Comparison of ENCODE assay signal across 8 cellular contexts in the genomic region with DNA sequence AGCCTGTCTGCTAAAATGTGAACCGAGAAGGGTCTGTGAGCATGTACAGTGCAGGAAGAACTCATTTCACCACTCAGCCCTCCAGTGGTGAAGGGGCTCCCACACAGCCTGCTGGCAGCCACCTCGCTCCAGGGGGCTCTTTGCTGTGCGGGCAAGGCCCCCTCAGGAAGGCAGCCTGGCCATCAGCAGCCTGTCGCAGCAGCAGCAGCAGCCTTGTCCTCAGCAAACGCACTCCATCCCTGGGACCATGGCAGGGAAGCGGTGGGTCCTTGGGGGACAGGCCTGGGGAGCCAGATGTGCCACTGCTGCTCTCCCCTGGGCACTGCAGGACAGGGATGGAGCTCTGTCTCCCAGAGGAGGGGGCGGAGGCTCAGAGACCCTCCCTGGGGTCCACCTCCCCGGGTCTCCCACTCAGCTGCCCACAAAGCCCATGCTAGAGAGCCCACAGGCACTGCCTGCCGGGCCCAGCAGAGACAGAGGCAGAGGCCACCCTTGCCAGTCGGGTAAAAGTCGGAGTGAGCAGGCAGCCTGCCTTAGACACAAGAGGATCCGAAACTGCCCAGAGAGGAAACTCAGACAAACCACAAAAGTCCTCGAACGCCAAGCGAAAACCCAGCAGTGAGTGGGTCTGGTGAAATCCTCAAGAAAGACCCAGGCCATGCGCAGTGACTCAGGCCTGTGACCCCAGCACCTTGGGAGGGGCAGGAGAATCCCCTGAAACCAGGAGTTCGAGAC. TPM values are rescaled to one million over a fixed set of nuclear protein-coding genes. Genes with fewer than 3 reads are reported as not detected.
A peak's percentile ranks its signal among the peaks of the same experiment; 100 is the strongest.
DNase-seq lines count a peak whose midpoint lies in the region; ATAC-seq, FAIRE-seq and TF ChIP-seq lines count a peak whose summit lies in the region.

No MANE protein-coding gene starts in this region.

- H3K36me3 Mint-ChIP-seq in stimulated activated naive B cell treated with anti-CD40 and anti-IgM and Interleukin-4, amounts not matched to agents 10 μg/mL and 1 μg/mL and 100 μg/mL, for 72 hours: peaks cover 0 to 10% of the 10 kb centered on the region in 2 donors

- peaks cover 56 to 94% of the 10 kb centered on the region in 2 donors for H3K4me1 Mint-ChIP-seq in stimulated activated naive B cell treated with anti-CD40 and anti-IgM and Interleukin-4, amounts not matched to agents 10 μg/mL and 1 μg/mL and 100 μg/mL, for 72 hours

- no peak for FAIRE-seq in K562 (lab: Jason Lieb, UNC)

- peak; percentile 45 for ATAC-seq in GM21526 (IDR thresholded peaks at IDR 0.05; ENCODE audit: low FRiP score, unreplicated experiment)
- ATAC-seq in K562: no peak
- peak; percentile 97 for ATAC-seq in stimulated activated naive B cell treated with anti-CD40 and anti-IgM and Interleukin-4, amounts not matched to agents 10 μg/mL and 1 μg/mL and 100 μg/mL, for 72 hours (replicated peaks)

- H3K9me1 ChIP-seq in K562 (ENCODE audit: control insufficient read depth, insufficient read depth, low read length): peaks cover 6% of the 10 kb centered on the region

- H3K27ac Mint-ChIP-seq in stimulated activated naive B cell treated with anti-CD40 and anti-IgM and Interleukin-4, amounts not matched to agents 10 μg/mL and 1 μg/mL and 100 μg/mL, for 72 hours: peak overlapping the region; percentile 54

- no peak overlapping the region for H3K27ac ChIP-seq in K562 (ENCODE audit: extremely low read depth, low read depth, low read length)
- no peak overlapping the region for H3K27ac ChIP-seq in hepatocyte

- peak overlapping the region; percentile 23 to 41 for H3K4me3 Mint-ChIP-seq in stimulated activated naive B cell treated with anti-CD40 and anti-IgM and Interleukin-4, amounts not matched to agents 10 μg/mL and 1 μg/mL and 100 μg/mL, for 72 hours

- H3K27me3 ChIP-seq in K562 (ENCODE audit: control insufficient read depth in 2 of 2, insufficient read depth in 2 of 2, low read length in 2 of 2) (no peaks in the 10 kb centered on the region), hepatocyte (no peaks in the 10 kb centered on the region)

- no TSS peak for BruUV-seq in K562 (replicated peaks; lab: Mats Ljungman, UMichigan)

- H3K36me3 ChIP-seq in K562 (ENCODE audit: control insufficient read depth, insufficient read depth, low read length): no peaks in the 10 kb centered on the region
- no peaks in the 10 kb centered on the region for H3K36me3 ChIP-seq in hepatocyte (replicated peaks; ENCODE audit: insufficient read depth, low read depth)

- TF ChIP-seq EP300 in K562 (IDR thresholded peaks at IDR 0.05; ENCODE audit: low read length): no peak

- CTCF ChIA-PET in K562 (lab: Yijun Ruan, JAX; ENCODE audit: low intra/inter-chr PET ratio): no interaction called here

- in situ Hi-C loops in KBM-7 (cut with MboI; ENCODE audit: low pct_unique_long_range_greater_than_20kb, low sequenced_read_pairs) (no loop called here), K562 (cut with MboI) (no loop called here)

- no peaks in the 10 kb centered on the region for H3K9me2 ChIP-seq in hepatocyte (replicated peaks; ENCODE audit: insufficient read depth)

- no peaks in the 10 kb centered on the region for H3K27me3 Mint-ChIP-seq in stimulated activated naive B cell treated with anti-CD40 and anti-IgM and Interleukin-4, amounts not matched to agents 10 μg/mL and 1 μg/mL and 100 μg/mL, for 72 hours

- DNase-seq in KBM-7 (peak; percentile 58), K562 (ENCODE audit: extremely low read depth in 1 of 4, low spot score in 3 of 4) (no peak), hepatocyte (ENCODE audit: low spot score) (no peak), NCI-H187 (lab: John Stamatoyannopoulos, UW) (no peak), DMS 273 (lab: John Stamatoyannopoulos, UW; ENCODE audit: unreplicated experiment) (no peak)
- DNase-seq in stimulated activated naive B cell treated with anti-CD40 and anti-IgM and Interleukin-4, amounts not matched to agents 10 μg/mL and 1 μg/mL and 100 μg/mL, for 72 hours: peak; percentile 78

- H3K4me1 ChIP-seq in K562 (replicated peaks in 1 of 2; ENCODE audit: control insufficient read depth in 2 of 2, insufficient read depth in 2 of 2, low read length in 2 of 2): peaks cover 0 to 61% of the 10 kb centered on the region in 2 experiments; a peak in 2 of 5 replicates
- peaks cover 52% of the 10 kb centered on the region for H3K4me1 ChIP-seq in hepatocyte (ENCODE audit: insufficient read depth)

- H3K4me3 ChIP-seq in GM12875 (ENCODE audit: low read depth, low read length) (no peak overlapping the region), K562 (no peak overlapping the region), hepatocyte (no peak overlapping the region)

- 81% methylated on average over 15 of the region's 17 CpGs for WGBS in K562 (ENCODE audit: insufficient coverage, low coverage, missing lambda C conversion rate)
- WGBS in hepatocyte (ENCODE audit: low lambda C conversion rate, missing lambda C conversion rate): 93% methylated on average over 17 of the region's 17 CpGs

- intact Hi-C loops in K562 (cut with micrococcal nuclease): no loop called here

- H3K4me2 ChIP-seq in K562 (ENCODE audit: insufficient read depth, low read length) (no peak overlapping the region), hepatocyte (no peak overlapping the region)

- peak overlapping the region in 1 of 2 experiments; percentile 2; a peak in 1 of 4 replicates for H3K9ac ChIP-seq in K562 (ENCODE audit: insufficient read depth in 1 of 2, low read depth in 2 of 2, low read length in 2 of 2)

- no peaks in the 10 kb centered on the region for H3K9me3 Mint-ChIP-seq in stimulated activated naive B cell treated with anti-CD40 and anti-IgM and Interleukin-4, amounts not matched to agents 10 μg/mL and 1 μg/mL and 100 μg/mL, for 72 hours

- POLR2A ChIA-PET in K562 (lab: Yijun Ruan, JAX): interaction anchor here (1.4 kb wide), 1 partner anchor 8 kb away, joined by 6 read pairs; no protein-coding TSS in a partner anchor

- TF ChIP-seq POLR2A in K562 (conservative IDR thresholded peaks at IDR 0.05): no peak

- H3K9me3 ChIP-seq in K562 (replicated peaks; ENCODE audit: control insufficient read depth, insufficient read depth, low read depth, low read length) (no peaks in the 10 kb centered on the region), hepatocyte (ENCODE audit: low read depth) (no peaks in the 10 kb centered on the region)

- H2AFZ ChIP-seq in K562 (ENCODE audit: low read depth, low read length): no peak overlapping the region
- no peak overlapping the region for H2AFZ ChIP-seq in hepatocyte

- H3K79me2 ChIP-seq in K562 (ENCODE audit: control insufficient read depth, insufficient read depth, low read length) (peaks cover 52% of the 10 kb centered on the region), hepatocyte (peaks cover 100% of the 10 kb centered on the region)

- TF ChIP-seq CTCF in GM12875 (IDR thresholded peaks at IDR 0.05; ENCODE audit: borderline replicate concordance, insufficient read depth, low read depth, low read length): peak; percentile 32; the same call in 1 of the 2 replicates
- TF ChIP-seq CTCF in K562 (IDR thresholded peaks at IDR 0.05 in 2 of 3, conservative IDR thresholded peaks at IDR 0.05 in 1 of 3; ENCODE audit: insufficient read depth in 2 of 3, low read depth in 1 of 3, low read length in 3 of 3): no peak
- no peak for TF ChIP-seq CTCF in hepatocyte (IDR thresholded peaks at IDR 0.05; ENCODE audit: poor library complexity)

- H4K20me1 ChIP-seq in K562 (replicated peaks; ENCODE audit: control insufficient read depth, insufficient read depth, low read length) (peaks cover 48% of the 10 kb centered on the region), hepatocyte (ENCODE audit: insufficient read depth, poor library complexity, severe bottlenecking) (peaks cover 99% of the 10 kb centered on the region)

- TF ChIP-seq RAD21 in K562 (CRISPR knock-in tag; conservative IDR thresholded peaks at IDR 0.05 in 1 of 2, IDR thresholded peaks at IDR 0.05 in 1 of 2): no peak

RNA-seq across cellular contexts. Expression of gene BRD3, which starts 8.0 kb away (rescaled TPM):
- total RNA-seq in K562 (2011; cell fraction: chromatin; rRNA removed; ENCODE audit: low replicate concordance): 18.5 and 32.2 TPM in 2 replicates
- 19.6 and 19.7 TPM in 2 replicates for total RNA-seq in K562 (2011; cell fraction: nucleolus; rRNA removed)
- 11.3 and 13.2 TPM in 2 replicates for total RNA-seq in K562 (2011; cell fraction: nucleoplasm; rRNA removed)
- total RNA-seq in K562 (2014; rRNA removed) (10.9 and 13.4 TPM in 2 replicates), K562 (2014; rRNA removed; fragmentation: Illumina TruSeq; extraction: Trizol) (2.8 and 3.5 TPM in 2 replicates), K562 (2015; rRNA removed; fragmentation: Illumina TruSeq; extraction: Trizol) (4.2 and 5.9 TPM in 2 replicates), K562 (2021) (37.1 and 38.1 TPM in 2 replicates), hepatocyte (9.0 and 14.8 TPM in 2 replicates)
- polyA plus RNA-seq in K562 (2011; rRNA removed) (4.0 and 4.9 TPM in 2 replicates), K562 (2014; fragmentation: Illumina TruSeq; extraction: Trizol) (7.1 and 11.4 TPM in 2 replicates), K562 (2014; fragmentation: Nextera tagmentation; extraction: Ambion mirVana) (1 to 10 TPM in 1 of 2 experiments, under 1 TPM in 1; 0.82 to 3.1 TPM), K562 (2014; rRNA removed) (8.5 and 8.8 TPM in 2 replicates), hepatocyte (25.7 and 29.6 TPM in 2 replicates)
- polyA plus RNA-seq in K562 (2011; cell fraction: cytosol; rRNA removed): 3.6 and 8.4 TPM in 2 replicates
- 9.8 and 12.8 TPM in 2 replicates for polyA plus RNA-seq in K562 (2011; cell fraction: nucleus; rRNA removed)
- 13.7 and 16.2 TPM in 2 replicates for polyA plus RNA-seq in K562 (2012)
- polyA minus RNA-seq in K562 (2011; rRNA and poly(A)+ RNA removed): 5.2 and 5.5 TPM in 2 replicates
- 22.5 and 23.8 TPM in 2 replicates for polyA minus RNA-seq in K562 (2011; cell fraction: cytosol; rRNA and poly(A)+ RNA removed)
- 8.8 and 10.9 TPM in 2 replicates for polyA minus RNA-seq in K562 (2011; cell fraction: nucleus; rRNA and poly(A)+ RNA removed)

RNA-seq across cellular contexts. Expression of gene BRD3OS, which starts 34.5 kb away (rescaled TPM):
- 5.2 and 12.0 TPM in 2 replicates for total RNA-seq in K562 (2011; cell fraction: chromatin; rRNA removed; ENCODE audit: low replicate concordance)
- total RNA-seq in K562 (2011; cell fraction: nucleolus; rRNA removed): 5.4 and 7.3 TPM in 2 replicates
- total RNA-seq in K562 (2011; cell fraction: nucleoplasm; rRNA removed): 7.1 and 8.9 TPM in 2 replicates
- total RNA-seq in K562 (2014; rRNA removed): 7.5 and 10.3 TPM in 2 replicates
- total RNA-seq in K562 (2014; rRNA removed; fragmentation: Illumina TruSeq; extraction: Trizol): 4.8 and 4.9 TPM in 2 replicates
- 3.1 and 3.4 TPM in 2 replicates for total RNA-seq in K562 (2015; rRNA removed; fragmentation: Illumina TruSeq; extraction: Trizol)
- total RNA-seq in K562 (2021): 8.7 and 9.2 TPM in 2 replicates
- polyA plus RNA-seq in K562 (2011; rRNA removed): 4.1 and 5.9 TPM in 2 replicates
- polyA plus RNA-seq in K562 (2011; cell fraction: cytosol; rRNA removed): 4.6 and 5.2 TPM in 2 replicates
- polyA plus RNA-seq in K562 (2011; cell fraction: nucleus; rRNA removed): 4.3 and 6.5 TPM in 2 replicates
- 5.6 and 8.1 TPM in 2 replicates for polyA plus RNA-seq in K562 (2012)
- 7.9 and 8.6 TPM in 2 replicates for polyA plus RNA-seq in K562 (2014; fragmentation: Illumina TruSeq; extraction: Trizol)
- 1 to 10 TPM; 1.1 to 1.7 TPM for polyA plus RNA-seq in K562 (2014; fragmentation: Nextera tagmentation; extraction: Ambion mirVana)
- 6.4 and 10.3 TPM in 2 replicates for polyA plus RNA-seq in K562 (2014; rRNA removed)
- polyA minus RNA-seq in K562 (2011; rRNA and poly(A)+ RNA removed): 2.5 and 3.2 TPM in 2 replicates
- 4.4 and 7.0 TPM in 2 replicates for polyA minus RNA-seq in K562 (2011; cell fraction: cytosol; rRNA and poly(A)+ RNA removed)
- 4.0 and 4.4 TPM in 2 replicates for polyA minus RNA-seq in K562 (2011; cell fraction: nucleus; rRNA and poly(A)+ RNA removed)
- 13.4 and 14.9 TPM in 2 replicates for total RNA-seq in hepatocyte
- 13.3 and 13.4 TPM in 2 replicates for polyA plus RNA-seq in hepatocyte

Comparison
In these comparisons a context has a peak if more than half of its experiments do, and no peak if none do; other contexts are left out.
1. DNase-seq: peak in KBM-7 (single experiment) and stimulated activated naive B cell treated with anti-CD40 and anti-IgM and Interleukin-4, amounts not matched to agents 10 μg/mL and 1 μg/mL and 100 μg/mL, for 72 hours (single experiment); none in K562 (0 of 4), hepatocyte (single experiment), NCI-H187 (0 of 2) and DMS 273 (single experiment).